In genomic region chr2:196639180-196640030, GRCh38 we compare ENCODE assay signal across 8 cellular contexts. TPM values are rescaled to one million over a fixed set of nuclear protein-coding genes. Genes with fewer than 3 reads are reported as not detected.
DNase-seq lines count a peak whose midpoint lies in the region; ATAC-seq and TF ChIP-seq lines count a peak whose summit lies in the region.

CCDC150 (plus strand) TSS chr2:196639715; CDS start chr2:196639767, 52 bp downstream.

- peak; percentile 100 for ATAC-seq in natural killer cell treated with Interleukin-12 subunit alpha and Interleukin-12 subunit beta and Interleukin-15 and Interleukin-18, amount 100 ng/mL, for 72 hours

- H3K27ac Mint-ChIP-seq in activated T-helper 2 cell treated with anti-CD3 and anti-CD28 coated beads, Interferon-gamma antibody, Interleukin-2, Interleukin-4, amounts not matched to agents 10 μg/mL and 5 μg/mL and 100 μg/mL, durations not matched to agents 14 hours and 24 hours and 36 hours = peak within 1 kb of the TSS; percentile 65
- H3K27ac Mint-ChIP-seq in natural killer cell treated with Interleukin-12 subunit alpha and Interleukin-12 subunit beta and Interleukin-15 and Interleukin-18, amount 100 ng/mL, for 72 hours = peak within 1 kb of the TSS; percentile 31 to 78

- POLR2A ChIA-PET in RWPE1 (lab: Yijun Ruan, JAX; ENCODE audit: low non-redundant PET) = interaction anchor here (1.1 kb wide), 1 partner anchor 38 kb away, joined by 3 read pairs; no protein-coding TSS in a partner anchor

- DNase-seq in ELR (ENCODE audit: low read depth) (peak; percentile 96), H4 (ENCODE audit: low spot score) (peak; percentile 91), RWPE1 (ENCODE audit: low spot score) (peak; percentile 96), fibroblast of pulmonary artery (ENCODE audit: low read depth) (peak; percentile 95)
- peak; percentile 93 for DNase-seq in activated T-helper 2 cell treated with anti-CD3 and anti-CD28 coated beads, Interferon-gamma antibody, Interleukin-2, Interleukin-4, amounts not matched to agents 10 μg/mL and 5 μg/mL and 100 μg/mL, durations not matched to agents 14 hours and 24 hours and 36 hours (ENCODE audit: low spot score)
- peak; percentile 95 for DNase-seq in natural killer cell treated with Interleukin-12 subunit alpha and Interleukin-12 subunit beta and Interleukin-15 and Interleukin-18, amount 100 ng/mL, for 72 hours (ENCODE audit: low spot score)
- peak; percentile 93 for DNase-seq in stimulated activated naive CD4-positive, alpha-beta T cell treated with Interleukin-2 at 50 U/mL for 16 hours (lab: John Stamatoyannopoulos, UW)

- peak within 1 kb of the TSS; percentile 78 for H3K27ac ChIP-seq in RWPE1

- intact Hi-C loops in activated T-helper 2 cell treated with anti-CD3 and anti-CD28 coated beads, Interferon-gamma antibody, Interleukin-2, Interleukin-4, amounts not matched to agents 10 μg/mL and 5 μg/mL and 100 μg/mL, durations not matched to agents 14 hours and 24 hours and 36 hours (cut with micrococcal nuclease) = loop anchor here (1.0 to 10.0 kb wide), 6 partner anchors 47 to 1066 kb away; partner anchors contain the start of genes HECW2, MARS2, MOB4 and SF3B1

- peaks cover 3% of the 10 kb centered on the region for H3K36me3 Mint-ChIP-seq in activated T-helper 2 cell treated with anti-CD3 and anti-CD28 coated beads, Interferon-gamma antibody, Interleukin-2, Interleukin-4, amounts not matched to agents 10 μg/mL and 5 μg/mL and 100 μg/mL, durations not matched to agents 14 hours and 24 hours and 36 hours (ENCODE audit: low read depth)
- no peaks in the 10 kb centered on the region for H3K36me3 Mint-ChIP-seq in natural killer cell treated with Interleukin-12 subunit alpha and Interleukin-12 subunit beta and Interleukin-15 and Interleukin-18, amount 100 ng/mL, for 72 hours

- H3K9me3 Mint-ChIP-seq in activated T-helper 2 cell treated with anti-CD3 and anti-CD28 coated beads, Interferon-gamma antibody, Interleukin-2, Interleukin-4, amounts not matched to agents 10 μg/mL and 5 μg/mL and 100 μg/mL, durations not matched to agents 14 hours and 24 hours and 36 hours = no peaks in the 10 kb centered on the region
- no peaks in the 10 kb centered on the region for H3K9me3 Mint-ChIP-seq in natural killer cell treated with Interleukin-12 subunit alpha and Interleukin-12 subunit beta and Interleukin-15 and Interleukin-18, amount 100 ng/mL, for 72 hours

- peak within 1 kb of the TSS; percentile 90 for H3K4me3 Mint-ChIP-seq in activated T-helper 2 cell treated with anti-CD3 and anti-CD28 coated beads, Interferon-gamma antibody, Interleukin-2, Interleukin-4, amounts not matched to agents 10 μg/mL and 5 μg/mL and 100 μg/mL, durations not matched to agents 14 hours and 24 hours and 36 hours (ENCODE audit: low read depth)
- peak within 1 kb of the TSS; percentile 80 for H3K4me3 Mint-ChIP-seq in natural killer cell treated with Interleukin-12 subunit alpha and Interleukin-12 subunit beta and Interleukin-15 and Interleukin-18, amount 100 ng/mL, for 72 hours

- TF ChIP-seq CTCF in LNCAP (IDR thresholded peaks at IDR 0.05) = peak; percentile 23; the same call in 1 of the 2 replicates
- TF ChIP-seq CTCF in RWPE1 (conservative IDR thresholded peaks at IDR 0.05; ENCODE audit: low read depth) = no peak
- peak; percentile 27 for TF ChIP-seq CTCF in fibroblast of pulmonary artery (IDR thresholded peaks at IDR 0.05; ENCODE audit: low read length, missing control alignments)

- H3K27me3 Mint-ChIP-seq in activated T-helper 2 cell treated with anti-CD3 and anti-CD28 coated beads, Interferon-gamma antibody, Interleukin-2, Interleukin-4, amounts not matched to agents 10 μg/mL and 5 μg/mL and 100 μg/mL, durations not matched to agents 14 hours and 24 hours and 36 hours (ENCODE audit: low read depth) = peaks cover 11% of the 10 kb centered on the region
- peaks cover 2 to 6% of the 10 kb centered on the region in 2 donors for H3K27me3 Mint-ChIP-seq in natural killer cell treated with Interleukin-12 subunit alpha and Interleukin-12 subunit beta and Interleukin-15 and Interleukin-18, amount 100 ng/mL, for 72 hours

- CTCF ChIA-PET in RWPE1 (lab: Yijun Ruan, JAX) = interaction anchor here (0.6 to 0.7 kb wide), 3 partner anchors 44 to 826 kb away, joined by 3 read pairs; no protein-coding TSS in a partner anchor

- peak within 1 kb of the TSS; percentile 81 for H3K4me3 ChIP-seq in fibroblast of pulmonary artery (replicated peaks; ENCODE audit: low read depth, low read length)

- peaks cover 24% of the 10 kb centered on the region for H3K4me1 Mint-ChIP-seq in activated T-helper 2 cell treated with anti-CD3 and anti-CD28 coated beads, Interferon-gamma antibody, Interleukin-2, Interleukin-4, amounts not matched to agents 10 μg/mL and 5 μg/mL and 100 μg/mL, durations not matched to agents 14 hours and 24 hours and 36 hours (ENCODE audit: low read depth)
- peaks cover 12 to 23% of the 10 kb centered on the region in 2 donors for H3K4me1 Mint-ChIP-seq in natural killer cell treated with Interleukin-12 subunit alpha and Interleukin-12 subunit beta and Interleukin-15 and Interleukin-18, amount 100 ng/mL, for 72 hours (ENCODE audit: low read depth in 2 of 2)

RNA-seq across cellular contexts. Expression of gene CCDC150, which starts in this region (rescaled TPM):
- 1.4 and 2.3 TPM in 2 replicates for total RNA-seq in H4 (2014; rRNA removed; shearing (Covaris generic))
- total RNA-seq in activated T-helper 2 cell treated with anti-CD3 and anti-CD28 coated beads, Interferon-gamma antibody, Interleukin-2, Interleukin-4, amounts not matched to agents 10 μg/mL and 5 μg/mL and 100 μg/mL, durations not matched to agents 14 hours and 24 hours and 36 hours = 13.6 and 17.8 TPM in 2 replicates
- 10 to 100 TPM; 12.0 to 43.5 TPM for total RNA-seq in natural killer cell treated with Interleukin-12 subunit alpha and Interleukin-12 subunit beta and Interleukin-15 and Interleukin-18, amount 100 ng/mL, for 72 hours

Comparison
In these comparisons a context has a peak if more than half of its experiments do, and no peak if none do; other contexts are left out.
1. Peak in every context shown above with its lines: DNase-seq, ATAC-seq, H3K4me3 ChIP-seq and H3K27ac ChIP-seq.